1 cellular context compared by ENCODE assay signal in the genomic region with DNA sequence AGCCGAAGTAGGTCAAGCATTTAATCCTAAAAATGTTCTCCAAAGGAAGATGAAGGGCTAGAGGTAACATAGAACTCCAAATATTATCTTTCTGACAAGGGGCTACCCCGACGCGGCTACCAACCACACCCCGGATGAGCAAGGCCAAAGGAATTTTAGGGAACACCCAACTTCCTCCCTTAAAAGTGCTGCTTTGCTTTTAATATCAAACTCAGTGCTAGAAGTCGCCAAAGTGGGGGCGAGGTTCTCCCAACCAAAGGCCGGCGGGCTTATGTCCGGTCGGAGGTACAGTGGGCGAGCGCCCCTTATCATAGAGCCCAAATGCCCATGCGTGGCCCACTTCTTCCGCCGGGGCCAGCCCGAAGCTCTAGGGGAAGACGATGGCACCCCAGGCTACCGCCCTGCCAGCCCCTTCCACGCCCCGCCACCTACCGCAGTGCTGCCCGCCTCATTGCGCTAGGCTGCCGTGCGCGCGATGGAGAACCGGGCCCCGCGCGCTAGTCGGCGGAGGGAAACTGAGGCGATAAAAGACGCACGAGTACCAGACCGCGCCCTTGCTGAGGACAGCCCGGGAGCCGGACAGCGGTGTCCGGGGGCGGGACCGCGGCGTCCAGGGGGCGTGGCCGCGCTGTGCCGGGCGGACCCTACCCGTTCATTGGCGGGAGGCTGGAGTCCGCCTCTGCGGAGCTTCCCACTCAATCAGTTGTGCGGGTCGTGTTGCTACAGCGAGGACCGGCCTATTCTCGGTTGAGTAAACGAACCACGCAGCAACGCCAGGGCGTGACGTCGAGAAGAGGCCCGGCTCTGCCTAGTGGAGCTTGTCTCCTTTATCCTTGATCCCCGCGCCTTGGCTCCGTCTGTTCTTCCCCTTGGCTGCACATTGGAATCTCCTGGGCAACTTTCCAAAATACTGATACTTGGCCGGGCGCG.
A peak's percentile ranks its signal among the peaks of the same experiment; 100 is the strongest.
TF ChIP-seq lines count a peak whose summit lies in the region.

TSS of gene ACOT9 (minus strand) at position 584 of the 930 bp plus-strand sequence. CDS start at position 452, 132 bp downstream.

TF ChIP-seq in K562, 482 proteins besides CTCF, POLR2A, EP300 and RAD21 (continued from another document and continues in another):
- TF ChIP-seq PHB (CRISPR knock-in tag; IDR thresholded peaks at IDR 0.05) (no peak), RBBP5 (IDR thresholded peaks at IDR 0.05; ENCODE audit: borderline replicate concordance, insufficient read depth, low read length, poor library complexity, severe bottlenecking) (peak; percentile 57), E2F6 (IDR thresholded peaks at IDR 0.05; ENCODE audit: borderline replicate concordance in 1 of 2, extremely low read depth in 1 of 2, insufficient read depth in 1 of 2, insufficient read length in 1 of 2, low read depth in 1 of 2, low read length in 1 of 2, poor library complexity in 1 of 2, severe bottlenecking in 1 of 2) (peak; percentile 70 to 80), BCOR (IDR thresholded peaks at IDR 0.05) (0 out of 2 replicates have a peak, but pooled peaks have one; percentile 61), HDAC1 (IDR thresholded peaks at IDR 0.05) (peak in 1 of 2 experiments; percentile 86; a peak in 2 of 4 replicates), ARNT (IDR thresholded peaks at IDR 0.05) (no peak), TCF7 (IDR thresholded peaks at IDR 0.05; ENCODE audit: borderline replicate concordance) (no peak), CEBPB (tag; IDR thresholded peaks at IDR 0.05) (peak; percentile 57; the same call in 1 of the 2 replicates), ZKSCAN3 (CRISPR knock-in tag; IDR thresholded peaks at IDR 0.05) (no peak), TBP (optimal IDR thresholded peaks at IDR 0.05; ENCODE audit: low read depth, low read length) (peak; percentile 69), HDAC8 (tag; IDR thresholded peaks at IDR 0.05) (no peak), CC2D1A (IDR thresholded peaks at IDR 0.05) (0 out of 2 replicates have a peak, but pooled peaks have one; percentile 11), SREBF2 (CRISPR knock-in tag; IDR thresholded peaks at IDR 0.05) (no peak), JUND (IDR thresholded peaks at IDR 0.05; ENCODE audit: borderline replicate concordance, low read depth, low read length) (peak; percentile 79), JUND (tag; IDR thresholded peaks at IDR 0.05; ENCODE audit: borderline replicate concordance, low read depth, low read length) (peak; percentile 76; the same call in 2 of the 3 replicates), ETV1 (tag; conservative IDR thresholded peaks at IDR 0.05; ENCODE audit: low read depth) (0 out of 2 replicates have a peak, but pooled peaks have one; percentile 17), ZNF436 (CRISPR knock-in tag; IDR thresholded peaks at IDR 0.05) (no peak), SMARCB1 (IDR thresholded peaks at IDR 0.05; ENCODE audit: insufficient read length, low read depth) (no peak), E2F1 (CRISPR knock-in tag; IDR thresholded peaks at IDR 0.05) (0 out of 2 replicates have a peak, but pooled peaks have one; percentile 50), MTA2 (IDR thresholded peaks at IDR 0.05; ENCODE audit: low read depth) (no peak), PYGO2 (tag; IDR thresholded peaks at IDR 0.05) (no peak), PHF20 (IDR thresholded peaks at IDR 0.05; ENCODE audit: partially characterized antibody) (no peak), TFE3 (CRISPR knock-in tag; IDR thresholded peaks at IDR 0.05) (no peak), TEAD4 (IDR thresholded peaks at IDR 0.05; ENCODE audit: low read length) (peak; percentile 71), TEAD4 (CRISPR knock-in tag; IDR thresholded peaks at IDR 0.05; ENCODE audit: borderline replicate concordance) (no peak), ATF7 (IDR thresholded peaks at IDR 0.05) (peak; percentile 91), SPI1 (IDR thresholded peaks at IDR 0.05; ENCODE audit: borderline replicate concordance, low read depth, low read length) (peak; percentile 87), GTF2A2 (tag; IDR thresholded peaks at IDR 0.05) (no peak), WHSC1 (IDR thresholded peaks at IDR 0.05; ENCODE audit: low read length) (no peak), ZNF668 (CRISPR knock-in tag; IDR thresholded peaks at IDR 0.05) (no peak)
- TF ChIP-seq, protein P1, sequence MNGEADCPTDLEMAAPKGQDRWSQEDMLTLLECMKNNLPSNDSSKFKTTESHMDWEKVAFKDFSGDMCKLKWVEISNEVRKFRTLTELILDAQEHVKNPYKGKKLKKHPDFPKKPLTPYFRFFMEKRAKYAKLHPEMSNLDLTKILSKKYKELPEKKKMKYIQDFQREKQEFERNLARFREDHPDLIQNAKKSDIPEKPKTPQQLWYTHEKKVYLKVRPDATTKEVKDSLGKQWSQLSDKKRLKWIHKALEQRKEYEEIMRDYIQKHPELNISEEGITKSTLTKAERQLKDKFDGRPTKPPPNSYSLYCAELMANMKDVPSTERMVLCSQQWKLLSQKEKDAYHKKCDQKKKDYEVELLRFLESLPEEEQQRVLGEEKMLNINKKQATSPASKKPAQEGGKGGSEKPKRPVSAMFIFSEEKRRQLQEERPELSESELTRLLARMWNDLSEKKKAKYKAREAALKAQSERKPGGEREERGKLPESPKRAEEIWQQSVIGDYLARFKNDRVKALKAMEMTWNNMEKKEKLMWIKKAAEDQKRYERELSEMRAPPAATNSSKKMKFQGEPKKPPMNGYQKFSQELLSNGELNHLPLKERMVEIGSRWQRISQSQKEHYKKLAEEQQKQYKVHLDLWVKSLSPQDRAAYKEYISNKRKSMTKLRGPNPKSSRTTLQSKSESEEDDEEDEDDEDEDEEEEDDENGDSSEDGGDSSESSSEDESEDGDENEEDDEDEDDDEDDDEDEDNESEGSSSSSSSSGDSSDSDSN (IDR thresholded peaks at IDR 0.05; ENCODE audit: borderline replicate concordance in 1 of 2, low read depth in 2 of 2, low read length in 2 of 2): 0 out of 4 replicates have a peak, but pooled peaks of 1 of the 2 experiments have one; percentile 35
- TF ChIP-seq, protein P2, sequence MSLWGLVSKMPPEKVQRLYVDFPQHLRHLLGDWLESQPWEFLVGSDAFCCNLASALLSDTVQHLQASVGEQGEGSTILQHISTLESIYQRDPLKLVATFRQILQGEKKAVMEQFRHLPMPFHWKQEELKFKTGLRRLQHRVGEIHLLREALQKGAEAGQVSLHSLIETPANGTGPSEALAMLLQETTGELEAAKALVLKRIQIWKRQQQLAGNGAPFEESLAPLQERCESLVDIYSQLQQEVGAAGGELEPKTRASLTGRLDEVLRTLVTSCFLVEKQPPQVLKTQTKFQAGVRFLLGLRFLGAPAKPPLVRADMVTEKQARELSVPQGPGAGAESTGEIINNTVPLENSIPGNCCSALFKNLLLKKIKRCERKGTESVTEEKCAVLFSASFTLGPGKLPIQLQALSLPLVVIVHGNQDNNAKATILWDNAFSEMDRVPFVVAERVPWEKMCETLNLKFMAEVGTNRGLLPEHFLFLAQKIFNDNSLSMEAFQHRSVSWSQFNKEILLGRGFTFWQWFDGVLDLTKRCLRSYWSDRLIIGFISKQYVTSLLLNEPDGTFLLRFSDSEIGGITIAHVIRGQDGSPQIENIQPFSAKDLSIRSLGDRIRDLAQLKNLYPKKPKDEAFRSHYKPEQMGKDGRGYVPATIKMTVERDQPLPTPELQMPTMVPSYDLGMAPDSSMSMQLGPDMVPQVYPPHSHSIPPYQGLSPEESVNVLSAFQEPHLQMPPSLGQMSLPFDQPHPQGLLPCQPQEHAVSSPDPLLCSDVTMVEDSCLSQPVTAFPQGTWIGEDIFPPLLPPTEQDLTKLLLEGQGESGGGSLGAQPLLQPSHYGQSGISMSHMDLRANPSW (CRISPR knock-in tag; IDR thresholded peaks at IDR 0.05): no peak
- TF ChIP-seq, protein P3, sequence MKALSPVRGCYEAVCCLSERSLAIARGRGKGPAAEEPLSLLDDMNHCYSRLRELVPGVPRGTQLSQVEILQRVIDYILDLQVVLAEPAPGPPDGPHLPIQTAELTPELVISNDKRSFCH (CRISPR knock-in tag; IDR thresholded peaks at IDR 0.05): no peak
- TF ChIP-seq, protein P3 (tag; IDR thresholded peaks at IDR 0.05): 0 out of 2 replicates have a peak, but pooled peaks have one; percentile 15
- TF ChIP-seq, protein P4, sequence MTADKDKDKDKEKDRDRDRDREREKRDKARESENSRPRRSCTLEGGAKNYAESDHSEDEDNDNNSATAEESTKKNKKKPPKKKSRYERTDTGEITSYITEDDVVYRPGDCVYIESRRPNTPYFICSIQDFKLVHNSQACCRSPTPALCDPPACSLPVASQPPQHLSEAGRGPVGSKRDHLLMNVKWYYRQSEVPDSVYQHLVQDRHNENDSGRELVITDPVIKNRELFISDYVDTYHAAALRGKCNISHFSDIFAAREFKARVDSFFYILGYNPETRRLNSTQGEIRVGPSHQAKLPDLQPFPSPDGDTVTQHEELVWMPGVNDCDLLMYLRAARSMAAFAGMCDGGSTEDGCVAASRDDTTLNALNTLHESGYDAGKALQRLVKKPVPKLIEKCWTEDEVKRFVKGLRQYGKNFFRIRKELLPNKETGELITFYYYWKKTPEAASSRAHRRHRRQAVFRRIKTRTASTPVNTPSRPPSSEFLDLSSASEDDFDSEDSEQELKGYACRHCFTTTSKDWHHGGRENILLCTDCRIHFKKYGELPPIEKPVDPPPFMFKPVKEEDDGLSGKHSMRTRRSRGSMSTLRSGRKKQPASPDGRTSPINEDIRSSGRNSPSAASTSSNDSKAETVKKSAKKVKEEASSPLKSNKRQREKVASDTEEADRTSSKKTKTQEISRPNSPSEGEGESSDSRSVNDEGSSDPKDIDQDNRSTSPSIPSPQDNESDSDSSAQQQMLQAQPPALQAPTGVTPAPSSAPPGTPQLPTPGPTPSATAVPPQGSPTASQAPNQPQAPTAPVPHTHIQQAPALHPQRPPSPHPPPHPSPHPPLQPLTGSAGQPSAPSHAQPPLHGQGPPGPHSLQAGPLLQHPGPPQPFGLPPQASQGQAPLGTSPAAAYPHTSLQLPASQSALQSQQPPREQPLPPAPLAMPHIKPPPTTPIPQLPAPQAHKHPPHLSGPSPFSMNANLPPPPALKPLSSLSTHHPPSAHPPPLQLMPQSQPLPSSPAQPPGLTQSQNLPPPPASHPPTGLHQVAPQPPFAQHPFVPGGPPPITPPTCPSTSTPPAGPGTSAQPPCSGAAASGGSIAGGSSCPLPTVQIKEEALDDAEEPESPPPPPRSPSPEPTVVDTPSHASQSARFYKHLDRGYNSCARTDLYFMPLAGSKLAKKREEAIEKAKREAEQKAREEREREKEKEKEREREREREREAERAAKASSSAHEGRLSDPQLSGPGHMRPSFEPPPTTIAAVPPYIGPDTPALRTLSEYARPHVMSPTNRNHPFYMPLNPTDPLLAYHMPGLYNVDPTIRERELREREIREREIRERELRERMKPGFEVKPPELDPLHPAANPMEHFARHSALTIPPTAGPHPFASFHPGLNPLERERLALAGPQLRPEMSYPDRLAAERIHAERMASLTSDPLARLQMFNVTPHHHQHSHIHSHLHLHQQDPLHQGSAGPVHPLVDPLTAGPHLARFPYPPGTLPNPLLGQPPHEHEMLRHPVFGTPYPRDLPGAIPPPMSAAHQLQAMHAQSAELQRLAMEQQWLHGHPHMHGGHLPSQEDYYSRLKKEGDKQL (CRISPR knock-in tag; IDR thresholded peaks at IDR 0.05; ENCODE audit: borderline replicate concordance): no peak
- TF ChIP-seq, protein P5, sequence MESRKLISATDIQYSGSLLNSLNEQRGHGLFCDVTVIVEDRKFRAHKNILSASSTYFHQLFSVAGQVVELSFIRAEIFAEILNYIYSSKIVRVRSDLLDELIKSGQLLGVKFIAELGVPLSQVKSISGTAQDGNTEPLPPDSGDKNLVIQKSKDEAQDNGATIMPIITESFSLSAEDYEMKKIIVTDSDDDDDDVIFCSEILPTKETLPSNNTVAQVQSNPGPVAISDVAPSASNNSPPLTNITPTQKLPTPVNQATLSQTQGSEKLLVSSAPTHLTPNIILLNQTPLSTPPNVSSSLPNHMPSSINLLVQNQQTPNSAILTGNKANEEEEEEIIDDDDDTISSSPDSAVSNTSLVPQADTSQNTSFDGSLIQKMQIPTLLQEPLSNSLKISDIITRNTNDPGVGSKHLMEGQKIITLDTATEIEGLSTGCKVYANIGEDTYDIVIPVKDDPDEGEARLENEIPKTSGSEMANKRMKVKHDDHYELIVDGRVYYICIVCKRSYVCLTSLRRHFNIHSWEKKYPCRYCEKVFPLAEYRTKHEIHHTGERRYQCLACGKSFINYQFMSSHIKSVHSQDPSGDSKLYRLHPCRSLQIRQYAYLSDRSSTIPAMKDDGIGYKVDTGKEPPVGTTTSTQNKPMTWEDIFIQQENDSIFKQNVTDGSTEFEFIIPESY (CRISPR knock-in tag; IDR thresholded peaks at IDR 0.05): 0 out of 2 replicates have a peak, but pooled peaks have one; percentile 23
- TF ChIP-seq, protein P6, sequence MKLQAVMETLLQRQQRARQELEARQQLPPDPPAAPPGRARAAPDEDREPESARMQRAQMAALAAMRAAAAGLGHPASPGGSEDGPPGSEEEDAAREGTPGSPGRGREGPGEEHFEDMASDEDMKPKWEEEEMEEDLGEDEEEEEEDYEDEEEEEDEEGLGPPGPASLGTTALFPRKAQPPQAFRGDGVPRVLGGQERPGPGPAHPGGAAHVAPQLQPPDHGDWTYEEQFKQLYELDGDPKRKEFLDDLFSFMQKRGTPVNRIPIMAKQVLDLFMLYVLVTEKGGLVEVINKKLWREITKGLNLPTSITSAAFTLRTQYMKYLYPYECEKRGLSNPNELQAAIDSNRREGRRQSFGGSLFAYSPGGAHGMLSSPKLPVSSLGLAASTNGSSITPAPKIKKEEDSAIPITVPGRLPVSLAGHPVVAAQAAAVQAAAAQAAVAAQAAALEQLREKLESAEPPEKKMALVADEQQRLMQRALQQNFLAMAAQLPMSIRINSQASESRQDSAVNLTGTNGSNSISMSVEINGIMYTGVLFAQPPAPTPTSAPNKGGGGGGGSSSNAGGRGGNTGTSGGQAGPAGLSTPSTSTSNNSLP (IDR thresholded peaks at IDR 0.05; ENCODE audit: borderline replicate concordance, low read depth, low read length): no peak
